Comparison of ENCODE assay signal across 17 cellular contexts in the genomic region with DNA sequence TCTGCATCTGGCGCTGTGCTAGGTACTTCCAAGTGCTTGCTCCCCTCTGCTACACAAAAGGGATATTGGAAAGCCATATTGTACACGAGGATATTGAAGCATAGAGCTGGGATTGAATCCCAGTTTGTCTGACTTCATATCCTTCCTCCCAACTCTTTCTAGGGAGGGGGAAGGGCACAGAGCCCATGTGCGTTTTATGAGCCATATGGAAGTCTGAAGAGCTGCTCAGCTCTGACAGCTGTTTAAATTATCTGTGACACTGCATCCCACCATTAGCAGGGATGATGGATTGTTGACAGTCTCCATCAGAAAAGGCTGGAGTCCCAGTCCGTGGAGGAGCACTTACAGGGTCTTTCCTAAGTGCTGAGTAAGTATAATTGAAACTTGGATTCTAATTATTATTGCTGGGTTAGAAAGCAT. TPM values are rescaled to one million over a fixed set of nuclear protein-coding genes. Genes with fewer than 3 reads are reported as not detected.
DNase-seq lines count a peak whose midpoint lies in the region; ATAC-seq, FAIRE-seq and TF ChIP-seq lines count a peak whose summit lies in the region.
"Had no signal": no experiment of that assay in that cellular context is flagged by ENCODE, and none has a peak within 500 bp of the region (broad histone marks: within the 10 kb centered on the region; RNA-seq: fewer than 3 reads in every experiment).

No MANE protein-coding gene starts in this region.

- WGBS in K562 (ENCODE audit: insufficient coverage, low coverage, missing lambda C conversion rate): 0% methylated on average over 4 of the region's 4 CpGs

- TF ChIP-seq EP300 in K562 (IDR thresholded peaks at IDR 0.05; ENCODE audit: low read length): no peak

- peak; percentile 27 for DNase-seq in MG63
- DNase-seq in NCI-H510A (lab: John Stamatoyannopoulos, UW): peak; percentile 4
- DNase-seq in K562 (ENCODE audit: extremely low read depth in 1 of 4, low spot score in 3 of 4): no peak
- DNase-seq in mucosa of descending colon: peak in 1 of 3 donors; percentile 29
- no peak for DNase-seq in NCI-H1092 treated with DMSO at 0.1 percent for 48 hours (lab: John Stamatoyannopoulos, UW)
- DNase-seq: activated gamma-delta T cell; C1 segment of cervical spinal cord; EL; left ventricle myocardium inferior; NCI-H345; Peyer's patch; spleen; stimulated activated naive CD8-positive, alpha-beta T cell treated with anti-CD3 and anti-CD28 coated beads, Interleukin-15, amount 100 ng/mL, for 72 hours had no signal

- intact Hi-C loops in K562 (cut with micrococcal nuclease): no loop called here
- intact Hi-C loops in mucosa of descending colon (cut with DNase I, micrococcal nuclease): no loop called here

- CTCF ChIA-PET in K562 (lab: Yijun Ruan, JAX; ENCODE audit: low intra/inter-chr PET ratio): no interaction called here

- H3K27ac ChIP-seq in K562 (ENCODE audit: extremely low read depth, low read depth, low read length): no peak overlapping the region
- H3K27ac ChIP-seq: left ventricle myocardium inferior, spleen had no signal

- no peaks in the 10 kb centered on the region for H3K9me1 ChIP-seq in K562 (ENCODE audit: control insufficient read depth, insufficient read depth, low read length)

- H3K27me3 ChIP-seq in MG63 (no peaks in the 10 kb centered on the region), K562 (ENCODE audit: control insufficient read depth in 2 of 2, insufficient read depth in 2 of 2, low read length in 2 of 2) (peaks cover 31 to 45% of the 10 kb centered on the region in 2 experiments)
- H3K27me3 ChIP-seq: ascending aorta, Peyer's patch, spleen had no signal

- no peak for TF ChIP-seq POLR2A in K562 (conservative IDR thresholded peaks at IDR 0.05)

- FAIRE-seq in K562 (lab: Jason Lieb, UNC): no peak
- FAIRE-seq: GM12878 had no signal

- POLR2A ChIA-PET in K562 (lab: Yijun Ruan, JAX): no interaction called here

- BruUV-seq in K562 (replicated peaks; lab: Mats Ljungman, UMichigan): no TSS peak

- H3K79me2 ChIP-seq in K562 (ENCODE audit: control insufficient read depth, insufficient read depth, low read length): no peaks in the 10 kb centered on the region

- in situ Hi-C loops in K562 (cut with MboI): no loop called here

- no peak overlapping the region for H3K4me2 ChIP-seq in K562 (ENCODE audit: insufficient read depth, low read length)

- no peak overlapping the region for H3K4me3 ChIP-seq in MG63
- no peak overlapping the region for H3K4me3 ChIP-seq in K562
- H3K4me3 ChIP-seq in mucosa of descending colon: no peak overlapping the region
- H3K4me3 ChIP-seq: ascending aorta, GM12878, left ventricle myocardium inferior, Peyer's patch, spleen had no signal

- ATAC-seq in K562 (no peak), mucosa of descending colon (peak; percentile 16), GM19467 (IDR thresholded peaks at IDR 0.05; ENCODE audit: unreplicated experiment) (no peak), GM21515 (IDR thresholded peaks at IDR 0.05; ENCODE audit: unreplicated experiment) (no peak)
- ATAC-seq: GM12878; stimulated activated naive CD8-positive, alpha-beta T cell treated with anti-CD3 and anti-CD28 coated beads, Interleukin-15, amount 100 ng/mL, for 72 hours had no signal

- H2AFZ ChIP-seq in K562 (ENCODE audit: low read depth, low read length): no peak overlapping the region

- H4K20me1 ChIP-seq in K562 (replicated peaks; ENCODE audit: control insufficient read depth, insufficient read depth, low read length): no peaks in the 10 kb centered on the region

- H3K9me3 ChIP-seq in MG63 (no peaks in the 10 kb centered on the region), K562 (replicated peaks; ENCODE audit: control insufficient read depth, insufficient read depth, low read depth, low read length) (no peaks in the 10 kb centered on the region), mucosa of descending colon (no peaks in the 10 kb centered on the region)
- H3K9me3 ChIP-seq: ascending aorta, left ventricle myocardium inferior, Peyer's patch, spleen had no signal

- H3K36me3 ChIP-seq in MG63 (no peaks in the 10 kb centered on the region), K562 (ENCODE audit: control insufficient read depth, insufficient read depth, low read length) (no peaks in the 10 kb centered on the region), mucosa of descending colon (ENCODE audit: low read depth) (no peaks in the 10 kb centered on the region)
- H3K36me3 ChIP-seq: ascending aorta, left ventricle myocardium inferior, Peyer's patch, spleen had no signal

- no peak for TF ChIP-seq RAD21 in K562 (CRISPR knock-in tag; conservative IDR thresholded peaks at IDR 0.05 in 1 of 2, IDR thresholded peaks at IDR 0.05 in 1 of 2)

- TF ChIP-seq CTCF in K562 (IDR thresholded peaks at IDR 0.05 in 2 of 3, conservative IDR thresholded peaks at IDR 0.05 in 1 of 3; ENCODE audit: insufficient read depth in 2 of 3, low read depth in 1 of 3, low read length in 3 of 3) (no peak), mucosa of descending colon (IDR thresholded peaks at IDR 0.05) (no peak)

- H3K4me1 ChIP-seq in K562 (replicated peaks in 1 of 2; ENCODE audit: control insufficient read depth in 2 of 2, insufficient read depth in 2 of 2, low read length in 2 of 2) (no peaks in the 10 kb centered on the region), mucosa of descending colon (ENCODE audit: low read depth) (peaks cover 19% of the 10 kb centered on the region)
- H3K4me1 ChIP-seq: spleen had no signal

- no peak overlapping the region for H3K9ac ChIP-seq in K562 (ENCODE audit: insufficient read depth in 1 of 2, low read depth in 2 of 2, low read length in 2 of 2)

TF ChIP-seq in K562, 482 proteins besides CTCF, POLR2A, EP300 and RAD21 (continues in another document):
- TF ChIP-seq, protein P1, sequence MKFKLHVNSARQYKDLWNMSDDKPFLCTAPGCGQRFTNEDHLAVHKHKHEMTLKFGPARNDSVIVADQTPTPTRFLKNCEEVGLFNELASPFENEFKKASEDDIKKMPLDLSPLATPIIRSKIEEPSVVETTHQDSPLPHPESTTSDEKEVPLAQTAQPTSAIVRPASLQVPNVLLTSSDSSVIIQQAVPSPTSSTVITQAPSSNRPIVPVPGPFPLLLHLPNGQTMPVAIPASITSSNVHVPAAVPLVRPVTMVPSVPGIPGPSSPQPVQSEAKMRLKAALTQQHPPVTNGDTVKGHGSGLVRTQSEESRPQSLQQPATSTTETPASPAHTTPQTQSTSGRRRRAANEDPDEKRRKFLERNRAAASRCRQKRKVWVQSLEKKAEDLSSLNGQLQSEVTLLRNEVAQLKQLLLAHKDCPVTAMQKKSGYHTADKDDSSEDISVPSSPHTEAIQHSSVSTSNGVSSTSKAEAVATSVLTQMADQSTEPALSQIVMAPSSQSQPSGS (CRISPR knock-in tag; IDR thresholded peaks at IDR 0.05): no peak
- no peak for TF ChIP-seq MIER1 (IDR thresholded peaks at IDR 0.05; ENCODE audit: low read depth)
- peak; percentile 20; the same call in 1 of the 2 replicates for TF ChIP-seq C11orf30 (IDR thresholded peaks at IDR 0.05; ENCODE audit: low read depth)
- TF ChIP-seq, protein P2, sequence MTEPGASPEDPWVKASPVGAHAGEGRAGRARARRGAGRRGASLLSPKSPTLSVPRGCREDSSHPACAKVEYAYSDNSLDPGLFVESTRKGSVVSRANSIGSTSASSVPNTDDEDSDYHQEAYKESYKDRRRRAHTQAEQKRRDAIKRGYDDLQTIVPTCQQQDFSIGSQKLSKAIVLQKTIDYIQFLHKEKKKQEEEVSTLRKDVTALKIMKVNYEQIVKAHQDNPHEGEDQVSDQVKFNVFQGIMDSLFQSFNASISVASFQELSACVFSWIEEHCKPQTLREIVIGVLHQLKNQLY (CRISPR knock-in tag; conservative IDR thresholded peaks at IDR 0.05): no peak
- no peak for TF ChIP-seq ZNF134 (CRISPR knock-in tag; conservative IDR thresholded peaks at IDR 0.05)
- no peak for TF ChIP-seq ZEB2 (IDR thresholded peaks at IDR 0.05)
- no peak for TF ChIP-seq CTBP1 (IDR thresholded peaks at IDR 0.05; ENCODE audit: borderline replicate concordance)
- peak; percentile 35; the same call in 1 of the 2 replicates for TF ChIP-seq MAFF (IDR thresholded peaks at IDR 0.05; ENCODE audit: low read length)
- peak; percentile 38; the same call in 1 of the 2 replicates for TF ChIP-seq ZNF316 (IDR thresholded peaks at IDR 0.05)
- TF ChIP-seq ETV5 (CRISPR knock-in tag; IDR thresholded peaks at IDR 0.05; ENCODE audit: low read depth): no peak
- TF ChIP-seq CBX1 (IDR thresholded peaks at IDR 0.05; ENCODE audit: low read depth): no peak
- no peak for TF ChIP-seq ZFP36 (IDR thresholded peaks at IDR 0.05; ENCODE audit: low read depth, low read length, partially characterized antibody)

RNA-seq across cellular contexts. Expression of a gene that starts 18.4 kb away (rescaled TPM):
- 2.9 and 4.9 TPM in 2 replicates for total RNA-seq in MG63 (2014; rRNA removed; shearing (Covaris generic); ENCODE audit: low replicate concordance)
- 5.5 and 21.6 TPM in 2 replicates for total RNA-seq in K562 (2011; cell fraction: chromatin; rRNA removed; ENCODE audit: low replicate concordance)
- 4.5 and 5.4 TPM in 2 replicates for total RNA-seq in K562 (2011; cell fraction: nucleolus; rRNA removed)
- 14.0 and 33.7 TPM in 2 replicates for total RNA-seq in K562 (2011; cell fraction: nucleoplasm; rRNA removed)
- total RNA-seq in K562 (2014; rRNA removed) (0.73 and 3.0 TPM in 2 replicates), K562 (2014; rRNA removed; fragmentation: Illumina TruSeq; extraction: Trizol) (5.0 and 5.3 TPM in 2 replicates), K562 (2015; rRNA removed; fragmentation: Illumina TruSeq; extraction: Trizol) (6.4 and 6.5 TPM in 2 replicates), K562 (2021) (3.6 and 4.5 TPM in 2 replicates), mucosa of descending colon (10 to 100 TPM in 1 of 3 donors, 1 to 10 TPM in 2; 4.2 to 12.2 (median 9.8) TPM)
- polyA plus RNA-seq in K562 (2011; rRNA removed) (4.2 and 4.3 TPM in 2 replicates), K562 (2014; fragmentation: Illumina TruSeq; extraction: Trizol) (4.3 and 4.4 TPM in 2 replicates), K562 (2014; fragmentation: Nextera tagmentation; extraction: Ambion mirVana) (1 to 10 TPM; 2.5 to 3.1 TPM), K562 (2014; rRNA removed) (4.4 TPM in 2 replicates)
- 0.78 and 1.8 TPM in 2 replicates for polyA plus RNA-seq in K562 (2011; cell fraction: cytosol; rRNA removed)
- 4.5 and 4.6 TPM in 2 replicates for polyA plus RNA-seq in K562 (2011; cell fraction: nucleus; rRNA removed)
- 3.3 and 3.7 TPM in 2 replicates for polyA plus RNA-seq in K562 (2012)
- 4.2 and 5.9 TPM in 2 replicates for polyA minus RNA-seq in K562 (2011; rRNA and poly(A)+ RNA removed)
- 2.5 and 3.5 TPM in 2 replicates for polyA minus RNA-seq in K562 (2011; cell fraction: cytosol; rRNA and poly(A)+ RNA removed)
- 3.8 and 5.7 TPM in 2 replicates for polyA minus RNA-seq in K562 (2011; cell fraction: nucleus; rRNA and poly(A)+ RNA removed)

Comparison
In these comparisons a context has a peak if more than half of its experiments do, and no peak if none do; other contexts are left out.
1. DNase-seq: peak in MG63 (single experiment) and NCI-H510A (single experiment); none in K562 (0 of 4) and NCI-H1092 treated with DMSO at 0.1 percent for 48 hours (single experiment).